ENCODE assay signal across 26 cellular contexts in genomic region chr9:132728071-132728470, GRCh38.
"Had no signal": no experiment of that assay in that cellular context is flagged by ENCODE, and none has a peak within 500 bp of the region (broad histone marks: within the 10 kb centered on the region; RNA-seq: fewer than 3 reads in every experiment).

No MANE protein-coding gene starts in this region.

- H3K4me1 ChIP-seq: neural progenitor cell, parathyroid adenoma, psoas muscle, right lobe of liver, sigmoid colon, stomach, thyroid gland, vagina had no signal

- FAIRE-seq: small intestine, urothelium cell line had no signal

- H3K27me3 ChIP-seq: neural progenitor cell, right lobe of liver, sigmoid colon, thyroid gland, tibial nerve, upper lobe of left lung, vagina had no signal

- H3K9me3 ChIP-seq: neutrophil, psoas muscle, right lobe of liver, sigmoid colon, stomach, thoracic aorta, thyroid gland, tibial nerve, upper lobe of left lung, vagina had no signal

- ATAC-seq: naive thymus-derived CD4-positive, alpha-beta T cell; natural killer cell; psoas muscle; right cardiac atrium; right lobe of liver; stimulated activated naive B cell treated with anti-CD40 and anti-IgM and Interleukin-4, amounts not matched to agents 10 μg/mL and 1 μg/mL and 100 μg/mL, for 72 hours had no signal

- DNase-seq: naive thymus-derived CD4-positive, alpha-beta T cell; natural killer cell; nucleus accumbens; psoas muscle; right cardiac atrium; sigmoid colon; small intestine; stimulated activated CD4-positive, alpha-beta T cell treated with anti-CD3 and anti-CD28 coated beads, Interleukin-12 subunit alpha, Interleukin-12 subunit beta, amount 100 ng/mL, for 4 hours; stimulated activated CD4-positive, alpha-beta T cell treated with anti-CD3 and anti-CD28 coated beads, Interleukin-1b, Interleukin-23, amount 100 ng/mL, for 48 hours; stimulated activated CD4-positive, alpha-beta T cell treated with anti-CD3 and anti-CD28 coated beads, Interleukin-4, amount 100 ng/mL, for 1 hour; stimulated activated CD4-positive, alpha-beta T cell treated with anti-CD3 and anti-CD28 coated beads, Interleukin-4, amount 100 ng/mL, for 4 hours; stimulated activated CD8-positive, alpha-beta memory T cell treated with anti-CD3 and anti-CD28 coated beads, Interleukin-4, amount 100 ng/mL, for 48 hours; stimulated activated naive B cell treated with anti-CD40 and anti-IgM and Interleukin-4, amounts not matched to agents 10 μg/mL and 1 μg/mL and 100 μg/mL, for 72 hours; stimulated activated naive CD4-positive, alpha-beta T cell treated with Interleukin-2 at 50 U/mL for 16 hours; stomach; thyroid gland; trophoblast cell; upper lobe of left lung had no signal

- H3K36me3 ChIP-seq: neural progenitor cell, neutrophil, right lobe of liver, sigmoid colon, stomach, thoracic aorta, thyroid gland, upper lobe of left lung, vagina had no signal

- H3K4me3 ChIP-seq: neural progenitor cell, psoas muscle, right lobe of liver, sigmoid colon, stomach, thoracic aorta, thyroid gland, tibial nerve, upper lobe of left lung, vagina had no signal

- H3K27ac ChIP-seq: neural progenitor cell, neutrophil, parathyroid adenoma, psoas muscle, right lobe of liver, sigmoid colon, stomach, thoracic aorta, thyroid gland, upper lobe of left lung, vagina had no signal
